In the genomic region with DNA sequence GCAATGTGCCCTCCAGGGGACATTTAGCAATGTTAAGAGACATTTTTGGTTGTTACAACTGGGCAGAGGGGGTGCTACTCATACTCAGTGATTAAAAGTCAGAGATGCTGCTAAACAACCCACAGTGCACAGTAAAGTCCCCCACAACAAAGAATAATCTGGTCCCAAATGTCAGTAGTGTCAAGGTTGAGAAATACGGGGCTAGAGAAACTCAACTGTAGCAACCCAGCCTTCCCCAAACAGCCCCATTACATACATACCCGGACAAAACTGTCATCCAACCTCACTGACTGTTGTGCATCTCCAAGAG, we compare ENCODE assay signal across 1 cellular context.
TF ChIP-seq lines count a peak whose summit lies in the region.

No MANE protein-coding gene starts in this region.

TF ChIP-seq in HepG2, 621 proteins besides CTCF, POLR2A, EP300 and RAD21:
- TF ChIP-seq CCAR2 (optimal IDR thresholded peaks at IDR 0.05; ENCODE audit: low read depth, low read length), result no peak
- no peak for TF ChIP-seq ZFX (CRISPR knock-in tag; IDR thresholded peaks at IDR 0.05; ENCODE audit: low read depth)
- TF ChIP-seq ZNF143 (CRISPR knock-in tag; IDR thresholded peaks at IDR 0.05), result no peak
- no peak for TF ChIP-seq KLF11 (CRISPR knock-in tag; IDR thresholded peaks at IDR 0.05)
- TF ChIP-seq, protein P1, sequence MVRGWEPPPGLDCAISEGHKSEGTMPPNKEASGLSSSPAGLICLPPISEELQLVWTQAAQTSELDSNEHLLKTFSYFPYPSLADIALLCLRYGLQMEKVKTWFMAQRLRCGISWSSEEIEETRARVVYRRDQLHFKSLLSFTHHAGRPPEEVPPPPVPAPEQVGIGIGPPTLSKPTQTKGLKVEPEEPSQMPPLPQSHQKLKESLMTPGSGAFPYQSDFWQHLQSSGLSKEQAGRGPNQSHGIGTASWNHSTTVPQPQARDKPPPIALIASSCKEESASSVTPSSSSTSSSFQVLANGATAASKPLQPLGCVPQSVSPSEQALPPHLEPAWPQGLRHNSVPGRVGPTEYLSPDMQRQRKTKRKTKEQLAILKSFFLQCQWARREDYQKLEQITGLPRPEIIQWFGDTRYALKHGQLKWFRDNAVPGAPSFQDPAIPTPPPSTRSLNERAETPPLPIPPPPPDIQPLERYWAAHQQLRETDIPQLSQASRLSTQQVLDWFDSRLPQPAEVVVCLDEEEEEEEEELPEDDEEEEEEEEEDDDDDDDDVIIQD (CRISPR knock-in tag; IDR thresholded peaks at IDR 0.05; ENCODE audit: low read depth), result no peak
- TF ChIP-seq SRSF9 (IDR thresholded peaks at IDR 0.05; ENCODE audit: borderline replicate concordance, insufficient read depth, low read depth, low read length, poor library complexity, severe bottlenecking), result no peak
- no peak for TF ChIP-seq KDM1A (CRISPR knock-in tag; IDR thresholded peaks at IDR 0.05)
- no peak for TF ChIP-seq SYNCRIP (IDR thresholded peaks at IDR 0.05; ENCODE audit: insufficient read depth, low read depth, low read length)
- TF ChIP-seq, protein P2, sequence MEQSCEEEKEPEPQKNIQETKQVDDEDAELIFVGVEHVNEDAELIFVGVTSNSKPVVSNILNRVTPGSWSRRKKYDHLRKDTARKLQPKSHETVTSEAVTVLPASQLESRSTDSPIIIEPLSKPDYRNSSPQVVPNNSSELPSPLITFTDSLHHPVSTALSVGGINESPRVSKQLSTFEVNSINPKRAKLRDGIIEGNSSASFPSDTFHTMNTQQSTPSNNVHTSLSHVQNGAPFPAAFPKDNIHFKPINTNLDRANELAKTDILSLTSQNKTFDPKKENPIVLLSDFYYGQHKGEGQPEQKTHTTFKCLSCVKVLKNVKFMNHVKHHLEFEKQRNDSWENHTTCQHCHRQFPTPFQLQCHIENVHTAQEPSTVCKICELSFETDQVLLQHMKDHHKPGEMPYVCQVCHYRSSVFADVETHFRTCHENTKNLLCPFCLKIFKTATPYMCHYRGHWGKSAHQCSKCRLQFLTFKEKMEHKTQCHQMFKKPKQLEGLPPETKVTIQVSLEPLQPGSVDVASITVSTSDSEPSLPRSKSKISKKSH (CRISPR knock-in tag; IDR thresholded peaks at IDR 0.05; ENCODE audit: borderline replicate concordance), result no peak
- TF ChIP-seq, protein P3, sequence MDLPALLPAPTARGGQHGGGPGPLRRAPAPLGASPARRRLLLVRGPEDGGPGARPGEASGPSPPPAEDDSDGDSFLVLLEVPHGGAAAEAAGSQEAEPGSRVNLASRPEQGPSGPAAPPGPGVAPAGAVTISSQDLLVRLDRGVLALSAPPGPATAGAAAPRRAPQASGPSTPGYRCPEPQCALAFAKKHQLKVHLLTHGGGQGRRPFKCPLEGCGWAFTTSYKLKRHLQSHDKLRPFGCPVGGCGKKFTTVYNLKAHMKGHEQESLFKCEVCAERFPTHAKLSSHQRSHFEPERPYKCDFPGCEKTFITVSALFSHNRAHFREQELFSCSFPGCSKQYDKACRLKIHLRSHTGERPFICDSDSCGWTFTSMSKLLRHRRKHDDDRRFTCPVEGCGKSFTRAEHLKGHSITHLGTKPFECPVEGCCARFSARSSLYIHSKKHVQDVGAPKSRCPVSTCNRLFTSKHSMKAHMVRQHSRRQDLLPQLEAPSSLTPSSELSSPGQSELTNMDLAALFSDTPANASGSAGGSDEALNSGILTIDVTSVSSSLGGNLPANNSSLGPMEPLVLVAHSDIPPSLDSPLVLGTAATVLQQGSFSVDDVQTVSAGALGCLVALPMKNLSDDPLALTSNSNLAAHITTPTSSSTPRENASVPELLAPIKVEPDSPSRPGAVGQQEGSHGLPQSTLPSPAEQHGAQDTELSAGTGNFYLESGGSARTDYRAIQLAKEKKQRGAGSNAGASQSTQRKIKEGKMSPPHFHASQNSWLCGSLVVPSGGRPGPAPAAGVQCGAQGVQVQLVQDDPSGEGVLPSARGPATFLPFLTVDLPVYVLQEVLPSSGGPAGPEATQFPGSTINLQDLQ (CRISPR knock-in tag; IDR thresholded peaks at IDR 0.05), result no peak
- TF ChIP-seq ZNF598 (CRISPR knock-in tag; IDR thresholded peaks at IDR 0.05; ENCODE audit: borderline replicate concordance), result no peak
- TF ChIP-seq JUN (CRISPR knock-in tag; IDR thresholded peaks at IDR 0.05), result no peak
- TF ChIP-seq ZNF260 (CRISPR knock-in tag; IDR thresholded peaks at IDR 0.05; ENCODE audit: borderline replicate concordance, low read depth), result no peak
- no peak for TF ChIP-seq ZC3H13 (CRISPR knock-in tag; IDR thresholded peaks at IDR 0.05)
- TF ChIP-seq, protein P4, sequence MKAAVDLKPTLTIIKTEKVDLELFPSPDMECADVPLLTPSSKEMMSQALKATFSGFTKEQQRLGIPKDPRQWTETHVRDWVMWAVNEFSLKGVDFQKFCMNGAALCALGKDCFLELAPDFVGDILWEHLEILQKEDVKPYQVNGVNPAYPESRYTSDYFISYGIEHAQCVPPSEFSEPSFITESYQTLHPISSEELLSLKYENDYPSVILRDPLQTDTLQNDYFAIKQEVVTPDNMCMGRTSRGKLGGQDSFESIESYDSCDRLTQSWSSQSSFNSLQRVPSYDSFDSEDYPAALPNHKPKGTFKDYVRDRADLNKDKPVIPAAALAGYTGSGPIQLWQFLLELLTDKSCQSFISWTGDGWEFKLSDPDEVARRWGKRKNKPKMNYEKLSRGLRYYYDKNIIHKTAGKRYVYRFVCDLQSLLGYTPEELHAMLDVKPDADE (CRISPR knock-in tag; IDR thresholded peaks at IDR 0.05), result no peak
